ENCODE assay signal across 42 cellular contexts in genomic region chr11:61264371-61264770, GRCh38. TPM values are rescaled to one million over a fixed set of nuclear protein-coding genes. Genes with fewer than 3 reads are reported as not detected.
"Had no signal": no experiment of that assay in that cellular context is flagged by ENCODE, and none has a peak within 500 bp of the region (broad histone marks: within the 10 kb centered on the region; RNA-seq: fewer than 3 reads in every experiment).

No MANE protein-coding gene starts in this region.

- H3K27ac ChIP-seq: adrenal gland, ascending aorta, body of pancreas, brain microvascular endothelial cell, breast epithelium, cardiac muscle cell had no signal

- H3K27me3 Mint-ChIP-seq: activated naive CD4-positive, alpha-beta T cell treated with anti-CD3 and anti-CD28 coated beads, Interleukin-2, amount 10 ng/mL, durations not matched to agents 7 days and 5 days; activated naive CD4-positive, alpha-beta T cell treated with anti-CD3 and anti-CD28 coated beads, Interleukin-2, amount 50 U/mL, for 24 hours; activated naive CD8-positive, alpha-beta T cell; activated naive CD8-positive, alpha-beta T cell treated with anti-CD3 and anti-CD28 coated beads for 36 hours; activated naive CD8-positive, alpha-beta T cell treated with anti-CD3 and anti-CD28 coated beads, Interleukin-2, amount 10 ng/mL, durations not matched to agents 7 days and 5 days; activated naive CD8-positive, alpha-beta T cell treated with anti-CD3 and anti-CD28 coated beads, Interleukin-2, amount 50 U/mL, for 24 hours; activated T-cell treated with anti-CD3 and anti-CD28 coated beads, Interleukin-2, amount 50 U/mL, for 24 hours had no signal

- FAIRE-seq: astrocyte, bronchial epithelial cell, colon had no signal

- H3K27ac Mint-ChIP-seq: activated naive CD4-positive, alpha-beta T cell treated with anti-CD3 and anti-CD28 coated beads for 36 hours; activated naive CD4-positive, alpha-beta T cell treated with anti-CD3 and anti-CD28 coated beads, Interleukin-2, amount 10 ng/mL, durations not matched to agents 7 days and 5 days; activated naive CD4-positive, alpha-beta T cell treated with anti-CD3 and anti-CD28 coated beads, Interleukin-2, amount 50 U/mL, for 24 hours; activated naive CD8-positive, alpha-beta T cell; activated naive CD8-positive, alpha-beta T cell treated with anti-CD3 and anti-CD28 coated beads for 36 hours; activated naive CD8-positive, alpha-beta T cell treated with anti-CD3 and anti-CD28 coated beads, Interleukin-2, amount 10 ng/mL, durations not matched to agents 7 days and 5 days; activated naive CD8-positive, alpha-beta T cell treated with anti-CD3 and anti-CD28 coated beads, Interleukin-2, amount 50 U/mL, for 24 hours; activated T-cell treated with anti-CD3 and anti-CD28 coated beads, Interleukin-2, amount 50 U/mL, for 24 hours; activated T-helper 1 cell treated with anti-CD3 and anti-CD28 coated beads, Interleukin-12 subunit alpha, Interleukin-12 subunit beta, Interleukin-2, Interleukin-4 antibody, amounts not matched to agents 30 ng/mL and 10 ng/mL and 1 ng/mL, durations not matched to agents 14 hours and 24 hours and 36 hours; activated T-helper 17 cell treated with anti-CD3 and anti-CD28 coated beads, Interleukin-2, amount 50 U/mL, for 72 hours; activated T-helper 2 cell treated with anti-CD3 and anti-CD28 coated beads, Interferon-gamma antibody, Interleukin-2, Interleukin-4, amounts not matched to agents 10 μg/mL and 5 μg/mL and 100 μg/mL, durations not matched to agents 14 hours and 24 hours and 36 hours; brain had no signal

- ATAC-seq: activated naive CD4-positive, alpha-beta T cell treated with anti-CD3 and anti-CD28 coated beads, Interleukin-2, amount 50 U/mL, for 72 hours; activated naive CD8-positive, alpha-beta T cell treated with anti-CD3 and anti-CD28 coated beads, Interleukin-2, amount 50 U/mL, for 24 hours; activated T-cell treated with anti-CD3 and anti-CD28 coated beads, Interleukin-2, amount 50 U/mL, for 4 hours; activated T-cell treated with anti-CD3 and anti-CD28 coated beads, Interleukin-2, amount 50 U/mL, for 72 hours; activated T-helper 17 cell treated with anti-CD3 and anti-CD28 coated beads, Interleukin-2, amount 50 U/mL, for 72 hours; body of pancreas had no signal

- DNase-seq: activated effector memory CD4-positive, alpha-beta T cell treated with anti-CD3 and anti-CD28 coated beads, Interleukin-2, amount 50 U/mL, for 16 hours; activated effector memory CD4-positive, alpha-beta T cell treated with Interleukin-2 at 50 U/mL for 16 hours; activated gamma-delta T cell; activated gamma-delta T cell treated with Interleukin-2 at 50 U/mL for 16 hours; activated naive CD4-positive, alpha-beta T cell; activated naive CD4-positive, alpha-beta T cell treated with anti-CD3 and anti-CD28 coated beads for 36 hours; activated naive CD4-positive, alpha-beta T cell treated with anti-CD3 and anti-CD28 coated beads, Interleukin-2, amount 10 ng/mL, durations not matched to agents 7 days and 5 days; activated naive CD4-positive, alpha-beta T cell treated with anti-CD3 and anti-CD28 coated beads, Interleukin-2, amount 50 U/mL, for 16 hours; activated naive CD4-positive, alpha-beta T cell treated with Interleukin-2 at 50 U/mL for 16 hours; activated naive CD8-positive, alpha-beta T cell treated with anti-CD3 and anti-CD28 coated beads for 36 hours; activated naive CD8-positive, alpha-beta T cell treated with anti-CD3 and anti-CD28 coated beads, Interleukin-2, amount 10 ng/mL, durations not matched to agents 7 days and 5 days; activated naive CD8-positive, alpha-beta T cell treated with anti-CD3 and anti-CD28 coated beads, Interleukin-2, amount 50 U/mL, for 24 hours; activated T-cell treated with anti-CD3 and anti-CD28 coated beads, Interleukin-2, amount 50 U/mL, for 24 hours; activated T-cell treated with anti-CD3 and anti-CD28 coated beads, Interleukin-2, amount 50 U/mL, for 4 hours; activated T-cell treated with anti-CD3 and anti-CD28 coated beads, Interleukin-2, amount 50 U/mL, for 48 hours; activated T-cell treated with anti-CD3 and anti-CD28 coated beads, Interleukin-2, amount 50 U/mL, for 72 hours; adrenal gland; amniotic stem cell; amygdala; anterior cingulate cortex; aorta; brain microvascular endothelial cell; caudate nucleus; central memory CD4-positive, alpha-beta T cell; cerebellar nuclear complex had no signal

- H3K4me3 Mint-ChIP-seq: activated naive CD4-positive, alpha-beta T cell treated with anti-CD3 and anti-CD28 coated beads for 36 hours; activated naive CD4-positive, alpha-beta T cell treated with anti-CD3 and anti-CD28 coated beads, Interleukin-2, amount 10 ng/mL, durations not matched to agents 7 days and 5 days; activated naive CD4-positive, alpha-beta T cell treated with anti-CD3 and anti-CD28 coated beads, Interleukin-2, amount 50 U/mL, for 24 hours; activated naive CD8-positive, alpha-beta T cell; activated naive CD8-positive, alpha-beta T cell treated with anti-CD3 and anti-CD28 coated beads for 36 hours; activated naive CD8-positive, alpha-beta T cell treated with anti-CD3 and anti-CD28 coated beads, Interleukin-2, amount 10 ng/mL, durations not matched to agents 7 days and 5 days; activated naive CD8-positive, alpha-beta T cell treated with anti-CD3 and anti-CD28 coated beads, Interleukin-2, amount 50 U/mL, for 24 hours; activated T-cell treated with anti-CD3 and anti-CD28 coated beads, Interleukin-2, amount 50 U/mL, for 24 hours; activated T-cell treated with anti-CD3 and anti-CD28 coated beads, Interleukin-2, amount 50 U/mL, for 4 hours; activated T-cell treated with anti-CD3 and anti-CD28 coated beads, Interleukin-2, amount 50 U/mL, for 72 hours; activated T-helper 1 cell treated with anti-CD3 and anti-CD28 coated beads, Interleukin-12 subunit alpha, Interleukin-12 subunit beta, Interleukin-2, Interleukin-4 antibody, amounts not matched to agents 30 ng/mL and 10 ng/mL and 1 ng/mL, durations not matched to agents 14 hours and 24 hours and 36 hours; activated T-helper 17 cell treated with anti-CD3 and anti-CD28 coated beads, Interleukin-2, amount 50 U/mL, for 72 hours; brain had no signal

- H3K36me3 ChIP-seq: adrenal gland, ascending aorta, brain microvascular endothelial cell, breast epithelium, cardiac muscle cell had no signal

- H3K9me3 Mint-ChIP-seq: activated naive CD4-positive, alpha-beta T cell treated with anti-CD3 and anti-CD28 coated beads for 36 hours; activated naive CD4-positive, alpha-beta T cell treated with anti-CD3 and anti-CD28 coated beads, Interleukin-2, amount 10 ng/mL, durations not matched to agents 7 days and 5 days; activated naive CD4-positive, alpha-beta T cell treated with anti-CD3 and anti-CD28 coated beads, Interleukin-2, amount 50 U/mL, for 24 hours; activated naive CD4-positive, alpha-beta T cell treated with anti-CD3 and anti-CD28 coated beads, Interleukin-2, amount 50 U/mL, for 72 hours; activated naive CD8-positive, alpha-beta T cell treated with anti-CD3 and anti-CD28 coated beads for 36 hours; activated naive CD8-positive, alpha-beta T cell treated with anti-CD3 and anti-CD28 coated beads, Interleukin-2, amount 10 ng/mL, durations not matched to agents 7 days and 5 days; activated naive CD8-positive, alpha-beta T cell treated with anti-CD3 and anti-CD28 coated beads, Interleukin-2, amount 50 U/mL, for 24 hours; activated T-cell treated with anti-CD3 and anti-CD28 coated beads, Interleukin-2, amount 50 U/mL, for 24 hours; activated T-cell treated with anti-CD3 and anti-CD28 coated beads, Interleukin-2, amount 50 U/mL, for 4 hours; activated T-cell treated with anti-CD3 and anti-CD28 coated beads, Interleukin-2, amount 50 U/mL, for 72 hours; activated T-helper 1 cell treated with anti-CD3 and anti-CD28 coated beads, Interleukin-12 subunit alpha, Interleukin-12 subunit beta, Interleukin-2, Interleukin-4 antibody, amounts not matched to agents 30 ng/mL and 10 ng/mL and 1 ng/mL, durations not matched to agents 14 hours and 24 hours and 36 hours; activated T-helper 17 cell treated with anti-CD3 and anti-CD28 coated beads, Interleukin-2, amount 50 U/mL, for 72 hours; activated T-helper 2 cell treated with anti-CD3 and anti-CD28 coated beads, Interferon-gamma antibody, Interleukin-2, Interleukin-4, amounts not matched to agents 10 μg/mL and 5 μg/mL and 100 μg/mL, durations not matched to agents 14 hours and 24 hours and 36 hours; brain had no signal

- H3K36me3 Mint-ChIP-seq: activated naive CD4-positive, alpha-beta T cell treated with anti-CD3 and anti-CD28 coated beads, Interleukin-2, amount 10 ng/mL, durations not matched to agents 7 days and 5 days; activated naive CD4-positive, alpha-beta T cell treated with anti-CD3 and anti-CD28 coated beads, Interleukin-2, amount 50 U/mL, for 24 hours; activated naive CD4-positive, alpha-beta T cell treated with anti-CD3 and anti-CD28 coated beads, Interleukin-2, amount 50 U/mL, for 72 hours; activated naive CD8-positive, alpha-beta T cell; activated naive CD8-positive, alpha-beta T cell treated with anti-CD3 and anti-CD28 coated beads, Interleukin-2, amount 10 ng/mL, durations not matched to agents 7 days and 5 days had no signal

- H3K9me3 ChIP-seq: adrenal gland, ascending aorta, body of pancreas, breast epithelium had no signal

- H3K27me3 ChIP-seq: adrenal gland, ascending aorta, body of pancreas, brain microvascular endothelial cell, breast epithelium, cardiac muscle cell had no signal

- H3K4me3 ChIP-seq: adrenal gland, ascending aorta, body of pancreas, breast epithelium, cardiac muscle cell had no signal

- H3K4me1 Mint-ChIP-seq: activated naive CD4-positive, alpha-beta T cell treated with anti-CD3 and anti-CD28 coated beads, Interleukin-2, amount 10 ng/mL, durations not matched to agents 7 days and 5 days; activated naive CD4-positive, alpha-beta T cell treated with anti-CD3 and anti-CD28 coated beads, Interleukin-2, amount 50 U/mL, for 24 hours; activated naive CD8-positive, alpha-beta T cell treated with anti-CD3 and anti-CD28 coated beads for 36 hours; activated naive CD8-positive, alpha-beta T cell treated with anti-CD3 and anti-CD28 coated beads, Interleukin-2, amount 10 ng/mL, durations not matched to agents 7 days and 5 days; activated naive CD8-positive, alpha-beta T cell treated with anti-CD3 and anti-CD28 coated beads, Interleukin-2, amount 50 U/mL, for 24 hours; activated T-helper 17 cell treated with anti-CD3 and anti-CD28 coated beads, Interleukin-2, amount 50 U/mL, for 72 hours; brain had no signal

- H3K4me1 ChIP-seq: adrenal gland, ascending aorta, breast epithelium had no signal

RNA-seq across cellular contexts. Expression of gene PGA5, which starts 23.4 kb away (rescaled TPM):
- total RNA-seq: activated naive CD4-positive, alpha-beta T cell treated with anti-CD3 and anti-CD28 coated beads for 36 hours; activated naive CD4-positive, alpha-beta T cell treated with anti-CD3 and anti-CD28 coated beads, Interleukin-2, amount 50 U/mL, for 72 hours; activated naive CD8-positive, alpha-beta T cell treated with anti-CD3 and anti-CD28 coated beads for 36 hours; activated naive CD8-positive, alpha-beta T cell treated with anti-CD3 and anti-CD28 coated beads, Interleukin-2, amount 10 ng/mL, durations not matched to agents 7 days and 5 days; activated T-cell treated with anti-CD3 and anti-CD28 coated beads, Interleukin-2, amount 50 U/mL, for 4 hours; activated T-cell treated with anti-CD3 and anti-CD28 coated beads, Interleukin-2, amount 50 U/mL, for 72 hours; activated T-helper 1 cell treated with anti-CD3 and anti-CD28 coated beads, Interleukin-12 subunit alpha, Interleukin-12 subunit beta, Interleukin-2, Interleukin-4 antibody, amounts not matched to agents 30 ng/mL and 10 ng/mL and 1 ng/mL, durations not matched to agents 14 hours and 24 hours and 36 hours; activated T-helper 17 cell treated with anti-CD3 and anti-CD28 coated beads, Interleukin-2, amount 50 U/mL, for 72 hours; activated T-helper 2 cell treated with anti-CD3 and anti-CD28 coated beads, Interferon-gamma antibody, Interleukin-2, Interleukin-4, amounts not matched to agents 10 μg/mL and 5 μg/mL and 100 μg/mL, durations not matched to agents 14 hours and 24 hours and 36 hours; bronchial epithelial cell; cardiac septum; cerebellum; chondrocyte had no signal

RNA-seq across cellular contexts. Expression of gene PGA4, which starts 42.2 kb away (rescaled TPM):
- total RNA-seq: activated naive CD4-positive, alpha-beta T cell treated with anti-CD3 and anti-CD28 coated beads for 36 hours; activated naive CD4-positive, alpha-beta T cell treated with anti-CD3 and anti-CD28 coated beads, Interleukin-2, amount 50 U/mL, for 72 hours; activated naive CD8-positive, alpha-beta T cell treated with anti-CD3 and anti-CD28 coated beads for 36 hours; activated naive CD8-positive, alpha-beta T cell treated with anti-CD3 and anti-CD28 coated beads, Interleukin-2, amount 10 ng/mL, durations not matched to agents 7 days and 5 days; activated T-cell treated with anti-CD3 and anti-CD28 coated beads, Interleukin-2, amount 50 U/mL, for 4 hours; activated T-cell treated with anti-CD3 and anti-CD28 coated beads, Interleukin-2, amount 50 U/mL, for 72 hours; activated T-helper 1 cell treated with anti-CD3 and anti-CD28 coated beads, Interleukin-12 subunit alpha, Interleukin-12 subunit beta, Interleukin-2, Interleukin-4 antibody, amounts not matched to agents 30 ng/mL and 10 ng/mL and 1 ng/mL, durations not matched to agents 14 hours and 24 hours and 36 hours; activated T-helper 17 cell treated with anti-CD3 and anti-CD28 coated beads, Interleukin-2, amount 50 U/mL, for 72 hours; activated T-helper 2 cell treated with anti-CD3 and anti-CD28 coated beads, Interferon-gamma antibody, Interleukin-2, Interleukin-4, amounts not matched to agents 10 μg/mL and 5 μg/mL and 100 μg/mL, durations not matched to agents 14 hours and 24 hours and 36 hours; bronchial epithelial cell; cardiac septum; chondrocyte had no signal
